In genomic region chr2:160606336-160606735, GRCh38 we compare ENCODE assay signal across 14 cellular contexts.
DNase-seq lines count a peak whose midpoint lies in the region; ATAC-seq and TF ChIP-seq lines count a peak whose summit lies in the region.
"Had no signal": no experiment of that assay in that cellular context is flagged by ENCODE, and none has a peak within 500 bp of the region (broad histone marks: within the 10 kb centered on the region; RNA-seq: fewer than 3 reads in every experiment).

No MANE protein-coding gene starts in this region.

- intact Hi-C loops in transverse colon (cut with DNase I; ENCODE audit: low total_unique reads), result no loop called here

- TF ChIP-seq CTCF in fibroblast of the aortic adventitia (IDR thresholded peaks at IDR 0.05; ENCODE audit: insufficient read depth, low read length), result no peak
- no peak for TF ChIP-seq CTCF in transverse colon (IDR thresholded peaks at IDR 0.05)

- DNase-seq in GM23248 (peak; percentile 41), adipocyte (ENCODE audit: low read depth) (peak; percentile 36), fibroblast of the aortic adventitia (ENCODE audit: low read depth) (peak; percentile 39), hippocampal formation (lab: John Stamatoyannopoulos, UW) (no peak), transverse colon (no peak)
- DNase-seq: ACHN; AML-193; Caco-2; CD4-positive, alpha-beta T cell; GDM1 had no signal

- no peaks in the 10 kb centered on the region for H3K79me2 ChIP-seq in GM23248 (ENCODE audit: insufficient read depth)

- H3K4me1 ChIP-seq in GM23248 (ENCODE audit: insufficient read depth) (peaks cover 26% of the 10 kb centered on the region), adipocyte (ENCODE audit: control insufficient read depth, insufficient read depth, low read length) (peaks cover 22% of the 10 kb centered on the region), transverse colon (no peaks in the 10 kb centered on the region)
- H3K4me1 ChIP-seq: Caco-2, HAP-1 had no signal

- H3K9ac ChIP-seq in GM23248 (no peak overlapping the region), adipocyte (ENCODE audit: low read length) (no peak overlapping the region)

- H3K27me3 ChIP-seq in GM23248 (replicated peaks; ENCODE audit: insufficient read depth), result no peaks in the 10 kb centered on the region
- H3K27me3 ChIP-seq in adipocyte (replicated peaks; ENCODE audit: control insufficient read depth, insufficient read depth, low read length), result no peaks in the 10 kb centered on the region
- no peaks in the 10 kb centered on the region for H3K27me3 ChIP-seq in transverse colon

- H4K20me1 ChIP-seq in GM23248 (ENCODE audit: insufficient read depth), result no peaks in the 10 kb centered on the region

- H3K4me3 ChIP-seq in GM23248 (no peak overlapping the region), adipocyte (ENCODE audit: low read length) (no peak overlapping the region), fibroblast of the aortic adventitia (ENCODE audit: low read depth, low read length) (no peak overlapping the region), transverse colon (no peak overlapping the region)
- H3K4me3 ChIP-seq: HAP-1, K562 had no signal

- no peak for ATAC-seq in HG03354 (IDR thresholded peaks at IDR 0.05; ENCODE audit: poor library complexity, severe bottlenecking, unreplicated experiment)
- ATAC-seq: K562 had no signal

- peak overlapping the region; percentile 12; the same call in 1 of the 2 replicates for H2AFZ ChIP-seq in GM23248

- 48 to 63% methylated on average over 1 of the region's 1 CpG for WGBS in GM23248 (ENCODE audit: low coverage in 1 of 2, low lambda C conversion rate in 2 of 2, missing lambda C conversion rate in 2 of 2), 2 experiments
- WGBS in transverse colon (ENCODE audit: low coverage in 1 of 2), 2 donors, result 77 to 100% methylated on average over 1 of the region's 1 CpG

- TF ChIP-seq EP300 in transverse colon (IDR thresholded peaks at IDR 0.05; ENCODE audit: low read depth), result no peak

- H3K36me3 ChIP-seq in GM23248 (ENCODE audit: low read depth) (no peaks in the 10 kb centered on the region), adipocyte (ENCODE audit: control insufficient read depth, insufficient read depth, low read length, severe bottlenecking) (no peaks in the 10 kb centered on the region), transverse colon (no peaks in the 10 kb centered on the region)
- H3K36me3 ChIP-seq: HAP-1 had no signal

- peaks cover 6% of the 10 kb centered on the region; the same call in 1 of the 2 replicates for H3F3A ChIP-seq in GM23248 (ENCODE audit: insufficient read depth)

- no peaks in the 10 kb centered on the region for H3K9me2 ChIP-seq in GM23248 (ENCODE audit: insufficient read depth)

- H3K27ac ChIP-seq in GM23248 (no peak overlapping the region), transverse colon (no peak overlapping the region)
- H3K27ac ChIP-seq: C4-2B had no signal

- in situ Hi-C loops in GM23248 (cut with MboI) (no loop called here), transverse colon (cut with MboI; ENCODE audit: low pct_ligation_motif_present in 1 of 4, low pct_unique_long_range_greater_than_20kb in 1 of 4, low sequenced_read_pairs in 3 of 4) (no loop called here)

- no peak for TF ChIP-seq POLR2A in transverse colon (IDR thresholded peaks at IDR 0.05)

- no peaks in the 10 kb centered on the region for H3K9me3 ChIP-seq in GM23248 (ENCODE audit: low read depth)
- H3K9me3 ChIP-seq in adipocyte (ENCODE audit: control insufficient read depth, low read length), result no peaks in the 10 kb centered on the region
- H3K9me3 ChIP-seq in transverse colon, result no peaks in the 10 kb centered on the region
- H3K9me3 ChIP-seq: Caco-2, HAP-1 had no signal

- H3K4me2 ChIP-seq in GM23248 (ENCODE audit: unreplicated experiment), result peak overlapping the region; percentile 24

Comparison
In these comparisons a context has a peak if more than half of its experiments do, and no peak if none do; other contexts are left out.
1. DNase-seq: peak in GM23248 (single experiment), adipocyte (single experiment) and fibroblast of the aortic adventitia (single experiment); none in hippocampal formation (0 of 2) and transverse colon (single experiment).